1 cellular context compared by ENCODE assay signal in genomic region chr4:75673027-75673958, GRCh38.
TF ChIP-seq lines count a peak whose summit lies in the region.

G3BP2 (minus strand) TSS chr4:75673411; CDS start chr4:75662025, 11,386 bp downstream.

TF ChIP-seq in HepG2, 621 proteins besides CTCF, POLR2A, EP300 and RAD21 (continued from another document and continues in another):
- TF ChIP-seq, protein P1, sequence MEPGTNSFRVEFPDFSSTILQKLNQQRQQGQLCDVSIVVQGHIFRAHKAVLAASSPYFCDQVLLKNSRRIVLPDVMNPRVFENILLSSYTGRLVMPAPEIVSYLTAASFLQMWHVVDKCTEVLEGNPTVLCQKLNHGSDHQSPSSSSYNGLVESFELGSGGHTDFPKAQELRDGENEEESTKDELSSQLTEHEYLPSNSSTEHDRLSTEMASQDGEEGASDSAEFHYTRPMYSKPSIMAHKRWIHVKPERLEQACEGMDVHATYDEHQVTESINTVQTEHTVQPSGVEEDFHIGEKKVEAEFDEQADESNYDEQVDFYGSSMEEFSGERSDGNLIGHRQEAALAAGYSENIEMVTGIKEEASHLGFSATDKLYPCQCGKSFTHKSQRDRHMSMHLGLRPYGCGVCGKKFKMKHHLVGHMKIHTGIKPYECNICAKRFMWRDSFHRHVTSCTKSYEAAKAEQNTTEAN (CRISPR knock-in tag; conservative IDR thresholded peaks at IDR 0.05) = no peak; the same call in 1 of the 2 replicates
- TF ChIP-seq, protein P2, sequence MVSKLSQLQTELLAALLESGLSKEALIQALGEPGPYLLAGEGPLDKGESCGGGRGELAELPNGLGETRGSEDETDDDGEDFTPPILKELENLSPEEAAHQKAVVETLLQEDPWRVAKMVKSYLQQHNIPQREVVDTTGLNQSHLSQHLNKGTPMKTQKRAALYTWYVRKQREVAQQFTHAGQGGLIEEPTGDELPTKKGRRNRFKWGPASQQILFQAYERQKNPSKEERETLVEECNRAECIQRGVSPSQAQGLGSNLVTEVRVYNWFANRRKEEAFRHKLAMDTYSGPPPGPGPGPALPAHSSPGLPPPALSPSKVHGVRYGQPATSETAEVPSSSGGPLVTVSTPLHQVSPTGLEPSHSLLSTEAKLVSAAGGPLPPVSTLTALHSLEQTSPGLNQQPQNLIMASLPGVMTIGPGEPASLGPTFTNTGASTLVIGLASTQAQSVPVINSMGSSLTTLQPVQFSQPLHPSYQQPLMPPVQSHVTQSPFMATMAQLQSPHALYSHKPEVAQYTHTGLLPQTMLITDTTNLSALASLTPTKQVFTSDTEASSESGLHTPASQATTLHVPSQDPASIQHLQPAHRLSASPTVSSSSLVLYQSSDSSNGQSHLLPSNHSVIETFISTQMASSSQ (IDR thresholded peaks at IDR 0.05; ENCODE audit: low read depth) = 0 out of 2 replicates have a peak, but pooled peaks have one; percentile 13
- TF ChIP-seq, protein P2 (CRISPR knock-in tag; IDR thresholded peaks at IDR 0.05; ENCODE audit: borderline replicate concordance) = peak; percentile 36; the same call in 1 of the 2 replicates
- TF ChIP-seq, protein P3, sequence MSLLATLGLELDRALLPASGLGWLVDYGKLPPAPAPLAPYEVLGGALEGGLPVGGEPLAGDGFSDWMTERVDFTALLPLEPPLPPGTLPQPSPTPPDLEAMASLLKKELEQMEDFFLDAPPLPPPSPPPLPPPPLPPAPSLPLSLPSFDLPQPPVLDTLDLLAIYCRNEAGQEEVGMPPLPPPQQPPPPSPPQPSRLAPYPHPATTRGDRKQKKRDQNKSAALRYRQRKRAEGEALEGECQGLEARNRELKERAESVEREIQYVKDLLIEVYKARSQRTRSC (CRISPR knock-in tag; IDR thresholded peaks at IDR 0.05; ENCODE audit: low read depth) = no peak
- TF ChIP-seq HCFC1 (IDR thresholded peaks at IDR 0.05; ENCODE audit: low read depth, low read length) = peak; percentile 17; the same call in 1 of the 2 replicates
- peak; percentile 93 for TF ChIP-seq ZNF607 (CRISPR knock-in tag; IDR thresholded peaks at IDR 0.05; ENCODE audit: borderline replicate concordance)
- TF ChIP-seq MXD4 (CRISPR knock-in tag; IDR thresholded peaks at IDR 0.05) = peak; percentile 26; the same call in 1 of the 2 replicates
- no peak for TF ChIP-seq ZNF230 (CRISPR knock-in tag; IDR thresholded peaks at IDR 0.05)
- peak; percentile 17; the same call in 1 of the 2 replicates for TF ChIP-seq GATAD2A (CRISPR knock-in tag; IDR thresholded peaks at IDR 0.05)
- peak; percentile 48; the same call in 1 of the 2 replicates for TF ChIP-seq ZBTB8A (CRISPR knock-in tag; IDR thresholded peaks at IDR 0.05; ENCODE audit: borderline replicate concordance, low read depth)
- TF ChIP-seq PRDM15 (CRISPR knock-in tag; IDR thresholded peaks at IDR 0.05) = peak; percentile 47; the same call in 1 of the 2 replicates
- TF ChIP-seq AGO2 (optimal IDR thresholded peaks at IDR 0.05; ENCODE audit: low read depth, low read length) = peak; percentile 97
- TF ChIP-seq, protein P4, sequence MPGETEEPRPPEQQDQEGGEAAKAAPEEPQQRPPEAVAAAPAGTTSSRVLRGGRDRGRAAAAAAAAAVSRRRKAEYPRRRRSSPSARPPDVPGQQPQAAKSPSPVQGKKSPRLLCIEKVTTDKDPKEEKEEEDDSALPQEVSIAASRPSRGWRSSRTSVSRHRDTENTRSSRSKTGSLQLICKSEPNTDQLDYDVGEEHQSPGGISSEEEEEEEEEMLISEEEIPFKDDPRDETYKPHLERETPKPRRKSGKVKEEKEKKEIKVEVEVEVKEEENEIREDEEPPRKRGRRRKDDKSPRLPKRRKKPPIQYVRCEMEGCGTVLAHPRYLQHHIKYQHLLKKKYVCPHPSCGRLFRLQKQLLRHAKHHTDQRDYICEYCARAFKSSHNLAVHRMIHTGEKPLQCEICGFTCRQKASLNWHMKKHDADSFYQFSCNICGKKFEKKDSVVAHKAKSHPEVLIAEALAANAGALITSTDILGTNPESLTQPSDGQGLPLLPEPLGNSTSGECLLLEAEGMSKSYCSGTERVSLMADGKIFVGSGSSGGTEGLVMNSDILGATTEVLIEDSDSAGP (CRISPR knock-in tag; IDR thresholded peaks at IDR 0.05; ENCODE audit: borderline replicate concordance) = peak; percentile 91; the same call in 1 of the 2 replicates
- TF ChIP-seq, protein P5, sequence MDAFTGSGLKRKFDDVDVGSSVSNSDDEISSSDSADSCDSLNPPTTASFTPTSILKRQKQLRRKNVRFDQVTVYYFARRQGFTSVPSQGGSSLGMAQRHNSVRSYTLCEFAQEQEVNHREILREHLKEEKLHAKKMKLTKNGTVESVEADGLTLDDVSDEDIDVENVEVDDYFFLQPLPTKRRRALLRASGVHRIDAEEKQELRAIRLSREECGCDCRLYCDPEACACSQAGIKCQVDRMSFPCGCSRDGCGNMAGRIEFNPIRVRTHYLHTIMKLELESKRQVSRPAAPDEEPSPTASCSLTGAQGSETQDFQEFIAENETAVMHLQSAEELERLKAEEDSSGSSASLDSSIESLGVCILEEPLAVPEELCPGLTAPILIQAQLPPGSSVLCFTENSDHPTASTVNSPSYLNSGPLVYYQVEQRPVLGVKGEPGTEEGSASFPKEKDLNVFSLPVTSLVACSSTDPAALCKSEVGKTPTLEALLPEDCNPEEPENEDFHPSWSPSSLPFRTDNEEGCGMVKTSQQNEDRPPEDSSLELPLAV (CRISPR knock-in tag; conservative IDR thresholded peaks at IDR 0.05; ENCODE audit: low read depth) = no peak
- peak; percentile 39; the same call in 1 of the 2 replicates for TF ChIP-seq ZNF503 (CRISPR knock-in tag; IDR thresholded peaks at IDR 0.05)
- no peak; the same call in 1 of the 2 replicates for TF ChIP-seq ZNF839 (CRISPR knock-in tag; IDR thresholded peaks at IDR 0.05; ENCODE audit: borderline replicate concordance)
- no peak for TF ChIP-seq SRY (CRISPR knock-in tag; IDR thresholded peaks at IDR 0.05)
- TF ChIP-seq BHLHE40 (IDR thresholded peaks at IDR 0.05; ENCODE audit: low read length) = 0 out of 2 replicates have a peak, but pooled peaks have one; percentile 33
- no peak; the same call in 1 of the 2 replicates for TF ChIP-seq ZSCAN12 (CRISPR knock-in tag; IDR thresholded peaks at IDR 0.05)
- no peak for TF ChIP-seq SCMH1 (CRISPR knock-in tag; IDR thresholded peaks at IDR 0.05; ENCODE audit: borderline replicate concordance)
- TF ChIP-seq ZNF138 (CRISPR knock-in tag; IDR thresholded peaks at IDR 0.05; ENCODE audit: low read depth) = peak; percentile 86; the same call in 1 of the 2 replicates
- TF ChIP-seq ZNF501 (CRISPR knock-in tag; IDR thresholded peaks at IDR 0.05) = peak; percentile 83
- TF ChIP-seq HDAC2 (CRISPR knock-in tag; IDR thresholded peaks at IDR 0.05) = peak; percentile 58
- no peak for TF ChIP-seq ZNF121 (CRISPR knock-in tag; IDR thresholded peaks at IDR 0.05)
- TF ChIP-seq ISX (CRISPR knock-in tag; conservative IDR thresholded peaks at IDR 0.05) = 0 out of 2 replicates have a peak, but pooled peaks have one; percentile 57
- TF ChIP-seq, protein P6, sequence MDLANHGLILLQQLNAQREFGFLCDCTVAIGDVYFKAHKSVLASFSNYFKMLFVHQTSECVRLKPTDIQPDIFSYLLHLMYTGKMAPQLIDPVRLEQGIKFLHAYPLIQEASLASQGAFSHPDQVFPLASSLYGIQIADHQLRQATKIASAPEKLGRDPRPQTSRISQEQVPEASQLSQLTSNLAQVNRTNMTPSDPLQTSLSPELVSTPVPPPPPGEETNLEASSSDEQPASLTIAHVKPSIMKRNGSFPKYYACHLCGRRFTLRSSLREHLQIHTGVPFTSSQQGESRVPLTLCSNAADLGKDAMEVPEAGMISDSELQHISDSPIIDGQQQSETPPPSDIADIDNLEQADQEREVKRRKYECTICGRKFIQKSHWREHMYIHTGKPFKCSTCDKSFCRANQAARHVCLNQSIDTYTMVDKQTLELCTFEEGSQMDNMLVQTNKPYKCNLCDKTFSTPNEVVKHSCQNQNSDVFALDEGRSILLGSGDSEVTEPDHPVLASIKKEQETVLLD (CRISPR knock-in tag; IDR thresholded peaks at IDR 0.05; ENCODE audit: low read depth) = no peak; the same call in 1 of the 2 replicates
- TF ChIP-seq ZNF780A (CRISPR knock-in tag; IDR thresholded peaks at IDR 0.05) = no peak
- no peak for TF ChIP-seq MLLT10 (CRISPR knock-in tag; IDR thresholded peaks at IDR 0.05)
- TF ChIP-seq NAIF1 (CRISPR knock-in tag; IDR thresholded peaks at IDR 0.05; ENCODE audit: borderline replicate concordance) = peak; percentile 63; the same call in 1 of the 2 replicates
- peak; percentile 83; the same call in 1 of the 2 replicates for TF ChIP-seq IRF9 (CRISPR knock-in tag; IDR thresholded peaks at IDR 0.05; ENCODE audit: borderline replicate concordance)
- TF ChIP-seq ARHGAP35 (CRISPR knock-in tag; IDR thresholded peaks at IDR 0.05; ENCODE audit: borderline replicate concordance) = no peak
- TF ChIP-seq MTA3 (CRISPR knock-in tag; IDR thresholded peaks at IDR 0.05) = no peak
- TF ChIP-seq NONO (IDR thresholded peaks at IDR 0.05) = no peak
- peak; percentile 51; the same call in 1 of the 2 replicates for TF ChIP-seq NONO (CRISPR knock-in tag; conservative IDR thresholded peaks at IDR 0.05)
- peak; percentile 45; the same call in 1 of the 2 replicates for TF ChIP-seq SALL2 (CRISPR knock-in tag; IDR thresholded peaks at IDR 0.05)
- TF ChIP-seq ZXDC (CRISPR knock-in tag; IDR thresholded peaks at IDR 0.05) = peak; percentile 100
- no peak for TF ChIP-seq ZBTB42 (CRISPR knock-in tag; IDR thresholded peaks at IDR 0.05)
- peak; percentile 99 for TF ChIP-seq ZNF7 (CRISPR knock-in tag; IDR thresholded peaks at IDR 0.05)
- TF ChIP-seq NR2C2 (CRISPR knock-in tag; IDR thresholded peaks at IDR 0.05; ENCODE audit: borderline replicate concordance) = peak; percentile 68
